1 cellular context compared by ENCODE assay signal in genomic region chr19:19531951-19532805, GRCh38.
TF ChIP-seq lines count a peak whose summit lies in the region.

No MANE protein-coding gene starts in this region.

TF ChIP-seq in K562, 482 proteins besides CTCF, POLR2A, EP300 and RAD21 (continued from another document and continues in another):
- TF ChIP-seq MBD2 (IDR thresholded peaks at IDR 0.05; ENCODE audit: borderline replicate concordance, low read depth) (no peak), ZNF785 (CRISPR knock-in tag; IDR thresholded peaks at IDR 0.05) (no peak), FOXJ2 (tag; IDR thresholded peaks at IDR 0.05) (no peak), ZFPM2 (CRISPR knock-in tag; IDR thresholded peaks at IDR 0.05) (no peak), ATF7 (IDR thresholded peaks at IDR 0.05) (no peak), ZNF311 (CRISPR knock-in tag; IDR thresholded peaks at IDR 0.05) (no peak), CREB1 (IDR thresholded peaks at IDR 0.05) (no peak), CREB1 (CRISPR knock-in tag; IDR thresholded peaks at IDR 0.05) (no peak), CCNT2 (IDR thresholded peaks at IDR 0.05; ENCODE audit: borderline replicate concordance, extremely low read depth, insufficient read length, low read depth, low read length) (no peak), PPARD (CRISPR knock-in tag; IDR thresholded peaks at IDR 0.05) (no peak), SUPT5H (IDR thresholded peaks at IDR 0.05) (peak; percentile 32; the same call in 1 of the 2 replicates), GATAD2B (IDR thresholded peaks at IDR 0.05; ENCODE audit: borderline replicate concordance) (no peak), CTBP1 (IDR thresholded peaks at IDR 0.05; ENCODE audit: borderline replicate concordance) (peak; percentile 42; the same call in 1 of the 2 replicates), MCM7 (IDR thresholded peaks at IDR 0.05) (no peak), CBX1 (IDR thresholded peaks at IDR 0.05; ENCODE audit: low read depth) (no peak), ETV5 (CRISPR knock-in tag; IDR thresholded peaks at IDR 0.05; ENCODE audit: low read depth) (no peak), RBM15 (IDR thresholded peaks at IDR 0.05; ENCODE audit: insufficient read depth, low read length) (no peak), SNRNP70 (optimal IDR thresholded peaks at IDR 0.05; ENCODE audit: low read depth, low read length) (no peak), ZNF717 (CRISPR knock-in tag; IDR thresholded peaks at IDR 0.05) (no peak), SRF (CRISPR knock-in tag; IDR thresholded peaks at IDR 0.05) (no peak; a peak in 1 of 4 replicates), ZNF668 (CRISPR knock-in tag; IDR thresholded peaks at IDR 0.05) (no peak), KAT7 (CRISPR knock-in tag; IDR thresholded peaks at IDR 0.05; ENCODE audit: borderline replicate concordance) (no peak), MITF (IDR thresholded peaks at IDR 0.05) (no peak), NONO (IDR thresholded peaks at IDR 0.05; ENCODE audit: low read depth in 2 of 2, low read length in 1 of 2) (no peak), MCM3 (IDR thresholded peaks at IDR 0.05) (no peak), MECOM (CRISPR knock-in tag; IDR thresholded peaks at IDR 0.05) (no peak), ZNF740 (CRISPR knock-in tag; IDR thresholded peaks at IDR 0.05) (no peak), ZNF740 (tag; IDR thresholded peaks at IDR 0.05) (no peak), REST (CRISPR knock-in tag; IDR thresholded peaks at IDR 0.05; ENCODE audit: low read depth) (no peak), DDX20 (tag; IDR thresholded peaks at IDR 0.05; ENCODE audit: low read depth) (no peak), ZNF232 (CRISPR knock-in tag; IDR thresholded peaks at IDR 0.05) (no peak), MTA2 (IDR thresholded peaks at IDR 0.05; ENCODE audit: low read depth) (no peak), CCAR2 (IDR thresholded peaks at IDR 0.05; ENCODE audit: low read depth, low read length) (no peak), ARID1B (IDR thresholded peaks at IDR 0.05) (no peak), FUS (optimal IDR thresholded peaks at IDR 0.05; ENCODE audit: low read depth, low read length) (no peak), ZNF165 (CRISPR knock-in tag; IDR thresholded peaks at IDR 0.05; ENCODE audit: borderline replicate concordance) (no peak), RBM17 (IDR thresholded peaks at IDR 0.05; ENCODE audit: borderline replicate concordance, low read depth, low read length) (no peak), ESRRB (CRISPR knock-in tag; IDR thresholded peaks at IDR 0.05; ENCODE audit: borderline replicate concordance) (no peak), MYBL2 (IDR thresholded peaks at IDR 0.05; ENCODE audit: low read depth) (no peak), MYBL2 (CRISPR knock-in tag; IDR thresholded peaks at IDR 0.05; ENCODE audit: borderline replicate concordance) (no peak), THRAP3 (IDR thresholded peaks at IDR 0.05; ENCODE audit: borderline replicate concordance) (no peak), L3MBTL2 (IDR thresholded peaks at IDR 0.05) (peak; percentile 68), SMAD3 (CRISPR knock-in tag; conservative IDR thresholded peaks at IDR 0.05) (no peak), GATAD2A (IDR thresholded peaks at IDR 0.05) (no peak), ZNF239 (CRISPR knock-in tag; IDR thresholded peaks at IDR 0.05) (no peak), MLLT1 (IDR thresholded peaks at IDR 0.05) (no peak), SPI1 (IDR thresholded peaks at IDR 0.05; ENCODE audit: borderline replicate concordance, low read depth, low read length) (no peak), PURB (CRISPR knock-in tag; IDR thresholded peaks at IDR 0.05; ENCODE audit: low read depth) (no peak), STAG1 (CRISPR knock-in tag; IDR thresholded peaks at IDR 0.05; ENCODE audit: borderline replicate concordance) (peak; percentile 97), RNF2 (IDR thresholded peaks at IDR 0.05) (no peak), RHOXF2B (CRISPR knock-in tag; conservative IDR thresholded peaks at IDR 0.05) (no peak)
- TF ChIP-seq, protein P1, sequence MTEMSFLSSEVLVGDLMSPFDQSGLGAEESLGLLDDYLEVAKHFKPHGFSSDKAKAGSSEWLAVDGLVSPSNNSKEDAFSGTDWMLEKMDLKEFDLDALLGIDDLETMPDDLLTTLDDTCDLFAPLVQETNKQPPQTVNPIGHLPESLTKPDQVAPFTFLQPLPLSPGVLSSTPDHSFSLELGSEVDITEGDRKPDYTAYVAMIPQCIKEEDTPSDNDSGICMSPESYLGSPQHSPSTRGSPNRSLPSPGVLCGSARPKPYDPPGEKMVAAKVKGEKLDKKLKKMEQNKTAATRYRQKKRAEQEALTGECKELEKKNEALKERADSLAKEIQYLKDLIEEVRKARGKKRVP (CRISPR knock-in tag; IDR thresholded peaks at IDR 0.05): no peak
- TF ChIP-seq, protein P2, sequence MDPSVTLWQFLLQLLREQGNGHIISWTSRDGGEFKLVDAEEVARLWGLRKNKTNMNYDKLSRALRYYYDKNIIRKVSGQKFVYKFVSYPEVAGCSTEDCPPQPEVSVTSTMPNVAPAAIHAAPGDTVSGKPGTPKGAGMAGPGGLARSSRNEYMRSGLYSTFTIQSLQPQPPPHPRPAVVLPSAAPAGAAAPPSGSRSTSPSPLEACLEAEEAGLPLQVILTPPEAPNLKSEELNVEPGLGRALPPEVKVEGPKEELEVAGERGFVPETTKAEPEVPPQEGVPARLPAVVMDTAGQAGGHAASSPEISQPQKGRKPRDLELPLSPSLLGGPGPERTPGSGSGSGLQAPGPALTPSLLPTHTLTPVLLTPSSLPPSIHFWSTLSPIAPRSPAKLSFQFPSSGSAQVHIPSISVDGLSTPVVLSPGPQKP (CRISPR knock-in tag; IDR thresholded peaks at IDR 0.05): no peak
- TF ChIP-seq, protein P3, sequence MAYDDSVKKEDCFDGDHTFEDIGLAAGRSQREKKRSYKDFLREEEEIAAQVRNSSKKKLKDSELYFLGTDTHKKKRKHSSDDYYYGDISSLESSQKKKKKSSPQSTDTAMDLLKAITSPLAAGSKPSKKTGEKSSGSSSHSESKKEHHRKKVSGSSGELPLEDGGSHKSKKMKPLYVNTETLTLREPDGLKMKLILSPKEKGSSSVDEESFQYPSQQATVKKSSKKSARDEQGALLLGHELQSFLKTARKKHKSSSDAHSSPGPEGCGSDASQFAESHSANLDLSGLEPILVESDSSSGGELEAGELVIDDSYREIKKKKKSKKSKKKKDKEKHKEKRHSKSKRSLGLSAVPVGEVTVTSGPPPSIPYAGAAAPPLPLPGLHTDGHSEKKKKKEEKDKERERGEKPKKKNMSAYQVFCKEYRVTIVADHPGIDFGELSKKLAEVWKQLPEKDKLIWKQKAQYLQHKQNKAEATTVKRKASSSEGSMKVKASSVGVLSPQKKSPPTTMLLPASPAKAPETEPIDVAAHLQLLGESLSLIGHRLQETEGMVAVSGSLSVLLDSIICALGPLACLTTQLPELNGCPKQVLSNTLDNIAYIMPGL (CRISPR knock-in tag; IDR thresholded peaks at IDR 0.05): no peak
- TF ChIP-seq, protein P4, sequence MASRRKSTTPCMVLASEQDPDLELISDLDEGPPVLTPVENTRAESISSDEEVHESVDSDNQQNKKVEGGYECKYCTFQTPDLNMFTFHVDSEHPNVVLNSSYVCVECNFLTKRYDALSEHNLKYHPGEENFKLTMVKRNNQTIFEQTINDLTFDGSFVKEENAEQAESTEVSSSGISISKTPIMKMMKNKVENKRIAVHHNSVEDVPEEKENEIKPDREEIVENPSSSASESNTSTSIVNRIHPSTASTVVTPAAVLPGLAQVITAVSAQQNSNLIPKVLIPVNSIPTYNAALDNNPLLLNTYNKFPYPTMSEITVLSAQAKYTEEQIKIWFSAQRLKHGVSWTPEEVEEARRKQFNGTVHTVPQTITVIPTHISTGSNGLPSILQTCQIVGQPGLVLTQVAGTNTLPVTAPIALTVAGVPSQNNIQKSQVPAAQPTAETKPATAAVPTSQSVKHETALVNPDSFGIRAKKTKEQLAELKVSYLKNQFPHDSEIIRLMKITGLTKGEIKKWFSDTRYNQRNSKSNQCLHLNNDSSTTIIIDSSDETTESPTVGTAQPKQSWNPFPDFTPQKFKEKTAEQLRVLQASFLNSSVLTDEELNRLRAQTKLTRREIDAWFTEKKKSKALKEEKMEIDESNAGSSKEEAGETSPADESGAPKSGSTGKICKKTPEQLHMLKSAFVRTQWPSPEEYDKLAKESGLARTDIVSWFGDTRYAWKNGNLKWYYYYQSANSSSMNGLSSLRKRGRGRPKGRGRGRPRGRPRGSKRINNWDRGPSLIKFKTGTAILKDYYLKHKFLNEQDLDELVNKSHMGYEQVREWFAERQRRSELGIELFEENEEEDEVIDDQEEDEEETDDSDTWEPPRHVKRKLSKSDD (conservative IDR thresholded peaks at IDR 0.05; ENCODE audit: low read length): no peak
- TF ChIP-seq, protein P5, sequence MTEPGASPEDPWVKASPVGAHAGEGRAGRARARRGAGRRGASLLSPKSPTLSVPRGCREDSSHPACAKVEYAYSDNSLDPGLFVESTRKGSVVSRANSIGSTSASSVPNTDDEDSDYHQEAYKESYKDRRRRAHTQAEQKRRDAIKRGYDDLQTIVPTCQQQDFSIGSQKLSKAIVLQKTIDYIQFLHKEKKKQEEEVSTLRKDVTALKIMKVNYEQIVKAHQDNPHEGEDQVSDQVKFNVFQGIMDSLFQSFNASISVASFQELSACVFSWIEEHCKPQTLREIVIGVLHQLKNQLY (CRISPR knock-in tag; conservative IDR thresholded peaks at IDR 0.05): no peak
